Comparison of ENCODE assay signal across 29 cellular contexts in genomic region chr20:44626278-44626677, GRCh38.
"Had no signal": no experiment of that assay in that cellular context is flagged by ENCODE, and none has a peak within 500 bp of the region (broad histone marks: within the 10 kb centered on the region; RNA-seq: fewer than 3 reads in every experiment).

No MANE protein-coding gene starts in this region.

- DNase-seq: activated CD4-positive, alpha-beta T cell treated with anti-CD3 and anti-CD28 coated beads for 4 hours; activated CD4-positive, alpha-beta T cell treated with anti-CD3 and anti-CD28 coated beads, Interleukin-2, amount 50 U/mL, for 48 hours; activated CD4-positive, CD25-positive, alpha-beta regulatory T cell; activated CD8-positive, alpha-beta memory T cell treated with anti-CD3 and anti-CD28 coated beads, Interleukin-2, amount 50 U/mL, for 48 hours; activated naive CD4-positive, alpha-beta T cell; activated T-cell treated with anti-CD3 and anti-CD28 coated beads, Interleukin-2, amount 50 U/mL, for 4 hours; central memory CD4-positive, alpha-beta T cell; endodermal cell; foreskin fibroblast; head of caudate nucleus; hypothalamus; immature natural killer cell; kidney; left colon; midbrain; naive thymus-derived CD4-positive, alpha-beta T cell; stimulated activated CD4-positive, alpha-beta T cell treated with anti-CD3 and anti-CD28 coated beads, Interleukin-4, amount 100 ng/mL, for 24 hours; stimulated activated naive B cell treated with anti-CD40 and anti-IgM and Interleukin-4, amounts not matched to agents 10 μg/mL and 1 μg/mL and 100 μg/mL, for 72 hours; tibial artery; upper lobe of right lung had no signal

- FAIRE-seq: kidney had no signal

- H3K9me3 ChIP-seq: neutrophil, suprapubic skin, tibial artery, upper lobe of right lung had no signal

- H3K27me3 ChIP-seq: breast epithelium, neutrophil, suprapubic skin, tibial artery, upper lobe of right lung had no signal

- ATAC-seq: activated naive CD4-positive, alpha-beta T cell treated with anti-CD3 and anti-CD28 coated beads, Interleukin-2, amount 50 U/mL, for 72 hours; activated T-cell treated with anti-CD3 and anti-CD28 coated beads, Interleukin-2, amount 50 U/mL, for 4 hours; esophagus mucosa; left colon; naive thymus-derived CD4-positive, alpha-beta T cell; sciatic nerve; stimulated activated naive B cell treated with anti-CD40 and anti-IgM and Interleukin-4, amounts not matched to agents 10 μg/mL and 1 μg/mL and 100 μg/mL, for 72 hours; upper lobe of right lung had no signal

- H3K4me3 ChIP-seq: breast epithelium, skin epidermis, suprapubic skin, tibial artery, upper lobe of right lung had no signal

- H3K4me3 Mint-ChIP-seq: activated T-cell treated with anti-CD3 and anti-CD28 coated beads, Interleukin-2, amount 50 U/mL, for 4 hours; dendritic cell treated with granulocyte-macrophage colony-stimulating factor and Interleukin-4, amounts not matched to agents 40 ng/mL and 50 ng/mL, for 4 days; endodermal cell; immature natural killer cell; naive thymus-derived CD4-positive, alpha-beta T cell; stimulated activated naive B cell treated with anti-CD40 and anti-IgM and Interleukin-4, amounts not matched to agents 10 μg/mL and 1 μg/mL and 100 μg/mL, for 72 hours; T-helper 2 cell treated with Interferon-gamma antibody and Interleukin-4, amounts not matched to agents 5 μg/mL and 100 μg/mL, for 36 hours had no signal

- H3K4me1 ChIP-seq: breast epithelium, suprapubic skin, upper lobe of right lung had no signal

- H3K27ac Mint-ChIP-seq: dendritic cell treated with granulocyte-macrophage colony-stimulating factor and Interleukin-4, amounts not matched to agents 40 ng/mL and 50 ng/mL, for 4 days; endodermal cell; T-helper 2 cell treated with Interferon-gamma antibody and Interleukin-4, amounts not matched to agents 5 μg/mL and 100 μg/mL, for 36 hours had no signal

- H3K27me3 Mint-ChIP-seq: dendritic cell treated with granulocyte-macrophage colony-stimulating factor and Interleukin-4, amounts not matched to agents 40 ng/mL and 50 ng/mL, for 4 days; naive thymus-derived CD4-positive, alpha-beta T cell; stimulated activated naive B cell treated with anti-CD40 and anti-IgM and Interleukin-4, amounts not matched to agents 10 μg/mL and 1 μg/mL and 100 μg/mL, for 72 hours had no signal

- H3K27ac ChIP-seq: breast epithelium, neutrophil, skin epidermis, suprapubic skin, tibial artery, upper lobe of right lung had no signal

- H3K9me3 Mint-ChIP-seq: activated T-cell treated with anti-CD3 and anti-CD28 coated beads, Interleukin-2, amount 50 U/mL, for 4 hours; immature natural killer cell; T-helper 2 cell treated with Interferon-gamma antibody and Interleukin-4, amounts not matched to agents 5 μg/mL and 100 μg/mL, for 36 hours had no signal

- H3K36me3 ChIP-seq: breast epithelium, neutrophil, upper lobe of right lung had no signal
